22 cellular contexts compared by ENCODE assay signal in the genomic region with DNA sequence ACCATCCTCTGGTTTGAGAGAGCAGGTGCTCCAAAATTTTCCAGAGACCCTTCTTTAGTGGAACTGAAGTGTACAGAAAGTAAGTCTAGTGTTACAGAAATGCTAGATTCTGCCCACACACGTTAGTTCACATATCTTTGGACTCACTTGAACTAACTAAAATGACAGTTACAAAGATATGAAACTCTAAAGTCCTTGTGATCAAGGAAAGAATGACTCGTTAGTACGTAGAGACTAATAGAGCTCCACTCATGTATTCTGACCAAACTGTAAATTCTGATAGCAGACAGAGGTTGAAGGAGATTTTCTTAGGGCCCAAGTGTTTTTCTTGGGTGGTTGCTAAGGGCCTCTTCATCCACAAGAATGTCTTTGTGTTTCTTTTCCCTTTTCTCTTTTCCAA.
DNase-seq lines count a peak whose midpoint lies in the region; ATAC-seq, FAIRE-seq and TF ChIP-seq lines count a peak whose summit lies in the region.
"Had no signal": no experiment of that assay in that cellular context is flagged by ENCODE, and none has a peak within 500 bp of the region (broad histone marks: within the 10 kb centered on the region; RNA-seq: fewer than 3 reads in every experiment).

No MANE protein-coding gene starts in this region.

- no peak overlapping the region for H3K4ac ChIP-seq in neuronal stem cell (ENCODE audit: low read length)

- H3K4me2 ChIP-seq in astrocyte (ENCODE audit: low read length) (no peak overlapping the region), neuronal stem cell (ENCODE audit: insufficient read depth, low read length, poor library complexity, severe bottlenecking) (no peak overlapping the region)

- no peak overlapping the region for H3K27ac Mint-ChIP-seq in activated CD4-positive, alpha-beta T cell treated with anti-CD3 and anti-CD28 coated beads for 36 hours
- H3K27ac Mint-ChIP-seq in activated CD4-positive, alpha-beta T cell treated with anti-CD3 and anti-CD28 coated beads, Interleukin-2, amount 10 ng/mL, durations not matched to agents 7 days and 5 days, result no peak overlapping the region
- H3K27ac Mint-ChIP-seq in HFFc6 (peak overlapping the region; percentile 56), astrocyte (ENCODE audit: unreplicated experiment) (no peak overlapping the region)
- H3K27ac Mint-ChIP-seq: CD8-positive, alpha-beta T cell had no signal

- H4K20me1 ChIP-seq in astrocyte (ENCODE audit: insufficient read depth, low read length), result no peaks in the 10 kb centered on the region

- H3K27me3 Mint-ChIP-seq in activated CD4-positive, alpha-beta T cell treated with anti-CD3 and anti-CD28 coated beads for 36 hours, result no peaks in the 10 kb centered on the region
- H3K27me3 Mint-ChIP-seq in activated CD4-positive, alpha-beta T cell treated with anti-CD3 and anti-CD28 coated beads, Interleukin-2, amount 10 ng/mL, durations not matched to agents 7 days and 5 days, result no peaks in the 10 kb centered on the region
- H3K27me3 Mint-ChIP-seq in HFFc6 (ENCODE audit: insufficient read depth), result no peaks in the 10 kb centered on the region
- no peaks in the 10 kb centered on the region for H3K27me3 Mint-ChIP-seq in astrocyte (ENCODE audit: low read depth, unreplicated experiment)

- H3K27me3 ChIP-seq in astrocyte (ENCODE audit: insufficient read depth, low read length) (no peaks in the 10 kb centered on the region), neuronal stem cell (ENCODE audit: control insufficient read depth in 3 of 3, insufficient read depth in 3 of 3, low read depth in 1 of 3, low read length in 3 of 3) (no peaks in the 10 kb centered on the region), tibial nerve (no peaks in the 10 kb centered on the region)

- peaks cover 4% of the 10 kb centered on the region for H3K4me1 Mint-ChIP-seq in activated CD4-positive, alpha-beta T cell treated with anti-CD3 and anti-CD28 coated beads for 36 hours
- H3K4me1 Mint-ChIP-seq in activated CD4-positive, alpha-beta T cell treated with anti-CD3 and anti-CD28 coated beads, Interleukin-2, amount 10 ng/mL, durations not matched to agents 7 days and 5 days, result peaks cover 2% of the 10 kb centered on the region
- H3K4me1 Mint-ChIP-seq in HFFc6 (ENCODE audit: low read depth) (peaks cover 69% of the 10 kb centered on the region), astrocyte (ENCODE audit: low read depth, unreplicated experiment) (peaks cover 11% of the 10 kb centered on the region)

- H3K4me3 ChIP-seq in astrocyte (ENCODE audit: insufficient read depth, low read depth, low read length) (no peak overlapping the region), neuronal stem cell (ENCODE audit: low read length in 2 of 2) (no peak overlapping the region), tibial nerve (no peak overlapping the region)

- H3K79me2 ChIP-seq in astrocyte (ENCODE audit: insufficient read depth, low read length), result no peaks in the 10 kb centered on the region

- no peaks in the 10 kb centered on the region for H3K9me3 Mint-ChIP-seq in activated CD4-positive, alpha-beta T cell treated with anti-CD3 and anti-CD28 coated beads for 36 hours (ENCODE audit: low read depth)
- H3K9me3 Mint-ChIP-seq in activated CD4-positive, alpha-beta T cell treated with anti-CD3 and anti-CD28 coated beads, Interleukin-2, amount 10 ng/mL, durations not matched to agents 7 days and 5 days, result peaks cover 5% of the 10 kb centered on the region
- H3K9me3 Mint-ChIP-seq in HFFc6 (no peaks in the 10 kb centered on the region), astrocyte (ENCODE audit: unreplicated experiment) (no peaks in the 10 kb centered on the region)
- H3K9me3 Mint-ChIP-seq: CD8-positive, alpha-beta T cell had no signal

- no peak overlapping the region for H4K91ac ChIP-seq in neuronal stem cell (ENCODE audit: low read depth, low read length, poor library complexity)

- H3K4me1 ChIP-seq in astrocyte (ENCODE audit: insufficient read depth, low read length) (peaks cover 11% of the 10 kb centered on the region), neuronal stem cell (ENCODE audit: control insufficient read depth in 2 of 2, insufficient read depth in 1 of 2, low read depth in 1 of 2, low read length in 2 of 2) (peaks cover 0 to 5% of the 10 kb centered on the region in 2 donors), tibial nerve (no peaks in the 10 kb centered on the region)

- H2AK5ac ChIP-seq in neuronal stem cell (ENCODE audit: low read depth, low read length), result no peak overlapping the region

- CTCF ChIA-PET in activated CD4-positive, alpha-beta T cell treated with anti-CD3 and anti-CD28 coated beads for 36 hours (lab: Charles Lee), result no interaction called here
- CTCF ChIA-PET in activated CD4-positive, alpha-beta T cell treated with anti-CD3 and anti-CD28 coated beads, Interleukin-2, amount 10 ng/mL, durations not matched to agents 7 days and 5 days (lab: Charles Lee), result no interaction called here

- intact Hi-C loops in activated CD4-positive, alpha-beta T cell treated with anti-CD3 and anti-CD28 coated beads for 36 hours (cut with DNase I, micrococcal nuclease), result no loop called here

- no peak overlapping the region for H4K8ac ChIP-seq in neuronal stem cell (ENCODE audit: low read depth, low read length)

- peak; percentile 49 for ATAC-seq in activated CD4-positive, alpha-beta T cell treated with anti-CD3 and anti-CD28 coated beads for 36 hours
- ATAC-seq in HG02981 (IDR thresholded peaks at IDR 0.05; ENCODE audit: unreplicated experiment), result no peak
- ATAC-seq: CD8-positive, alpha-beta T cell; Right ventricle myocardium inferior had no signal

- H3K9me3 ChIP-seq in astrocyte (ENCODE audit: insufficient read depth, low read depth, low read length), result no peaks in the 10 kb centered on the region
- no peaks in the 10 kb centered on the region for H3K9me3 ChIP-seq in neuronal stem cell (replicated peaks in 1 of 2; ENCODE audit: control insufficient read depth in 2 of 2, insufficient read depth in 1 of 2, low read depth in 1 of 2, low read length in 2 of 2)
- no peaks in the 10 kb centered on the region for H3K9me3 ChIP-seq in tibial nerve

- no peak overlapping the region for H2BK12ac ChIP-seq in neuronal stem cell (ENCODE audit: low read length)

- no peak overlapping the region for H3K23ac ChIP-seq in neuronal stem cell (ENCODE audit: low read depth, low read length, poor library complexity)

- POLR2A ChIA-PET in activated CD4-positive, alpha-beta T cell treated with anti-CD3 and anti-CD28 coated beads for 36 hours (lab: Charles Lee), result no interaction called here
- POLR2A ChIA-PET in activated CD4-positive, alpha-beta T cell treated with anti-CD3 and anti-CD28 coated beads, Interleukin-2, amount 10 ng/mL, durations not matched to agents 7 days and 5 days (lab: Charles Lee), result no interaction called here

- TF ChIP-seq EP300 in tibial nerve (IDR thresholded peaks at IDR 0.05), result no peak

- WGBS in neuronal stem cell (ENCODE audit: extremely low coverage in 2 of 2, insufficient read length in 2 of 2, insufficient replicate concordance in 1 of 2), 2 donors, result no CpG with 5 or more reads among the region's 3 CpGs
- 75 to 83% methylated on average over 3 of the region's 3 CpGs for WGBS in tibial nerve, 2 donors

- H3K4me3 Mint-ChIP-seq in activated CD4-positive, alpha-beta T cell treated with anti-CD3 and anti-CD28 coated beads for 36 hours, result no peak overlapping the region
- H3K4me3 Mint-ChIP-seq in activated CD4-positive, alpha-beta T cell treated with anti-CD3 and anti-CD28 coated beads, Interleukin-2, amount 10 ng/mL, durations not matched to agents 7 days and 5 days, result no peak overlapping the region
- H3K4me3 Mint-ChIP-seq in HFFc6 (no peak overlapping the region), astrocyte (ENCODE audit: unreplicated experiment) (no peak overlapping the region)
- H3K4me3 Mint-ChIP-seq: CD8-positive, alpha-beta T cell had no signal

- no peak for DNase-seq in activated CD4-positive, alpha-beta T cell treated with anti-CD3 and anti-CD28 coated beads for 36 hours
- DNase-seq in activated CD4-positive, alpha-beta T cell treated with anti-CD3 and anti-CD28 coated beads, Interleukin-2, amount 10 ng/mL, durations not matched to agents 7 days and 5 days, result no peak
- DNase-seq in HFFc6 (no peak), astrocyte (ENCODE audit: low read depth) (peak; percentile 63), neuronal stem cell (ENCODE audit: low spot score) (no peak), NCI-H1092 (lab: John Stamatoyannopoulos, UW) (no peak), tibial nerve (ENCODE audit: low spot score in 2 of 2) (no peak)
- DNase-seq: AML-193; C1 segment of cervical spinal cord; CD8-positive, alpha-beta T cell; DMS153; GOT3; Kasumi-1; NCI-H1417; NCI-H1694 treated with DMSO at 0.1 percent for 48 hours; NCI-H2081 treated with DMSO at 0.1 percent for 48 hours; NCI-H2171 treated with DMSO at 0.1 percent for 48 hours; NCI-H526 had no signal

- H2BK120ac ChIP-seq in neuronal stem cell (ENCODE audit: low read depth, low read length), result no peak overlapping the region

- H3K27ac ChIP-seq in astrocyte (ENCODE audit: low read depth, low read length) (no peak overlapping the region), neuronal stem cell (replicated peaks; ENCODE audit: low read length) (no peak overlapping the region), tibial nerve (no peak overlapping the region)

- FAIRE-seq in astrocyte (lab: Jason Lieb, UNC), result no peak
- FAIRE-seq: G401.6, GM12892 had no signal

- H3K14ac ChIP-seq in neuronal stem cell (ENCODE audit: low read length), result no peak overlapping the region

- no peak for TF ChIP-seq CTCF in HFFc6 (IDR thresholded peaks at IDR 0.05)
- no peak for TF ChIP-seq CTCF in astrocyte (IDR thresholded peaks at IDR 0.05; ENCODE audit: insufficient read depth, low read depth, low read length)
- TF ChIP-seq CTCF in tibial nerve (IDR thresholded peaks at IDR 0.05), result no peak

- H3K9ac ChIP-seq in astrocyte (ENCODE audit: low read length) (no peak overlapping the region), neuronal stem cell (ENCODE audit: low read depth, low read length, poor library complexity) (no peak overlapping the region)

- H3K36me3 ChIP-seq in astrocyte (ENCODE audit: insufficient read depth, low read length) (no peaks in the 10 kb centered on the region), neuronal stem cell (replicated peaks in 1 of 2; ENCODE audit: control insufficient read depth in 2 of 2, insufficient read depth in 2 of 2, low read length in 2 of 2) (no peaks in the 10 kb centered on the region), tibial nerve (no peaks in the 10 kb centered on the region)

- no peak for TF ChIP-seq POLR2A in tibial nerve (IDR thresholded peaks at IDR 0.05)

- no peaks in the 10 kb centered on the region for H3K36me3 Mint-ChIP-seq in activated CD4-positive, alpha-beta T cell treated with anti-CD3 and anti-CD28 coated beads for 36 hours (ENCODE audit: low read depth)
- no peaks in the 10 kb centered on the region for H3K36me3 Mint-ChIP-seq in activated CD4-positive, alpha-beta T cell treated with anti-CD3 and anti-CD28 coated beads, Interleukin-2, amount 10 ng/mL, durations not matched to agents 7 days and 5 days (ENCODE audit: low read depth)
- H3K36me3 Mint-ChIP-seq in HFFc6 (ENCODE audit: low read depth) (no peaks in the 10 kb centered on the region), astrocyte (ENCODE audit: low read depth, unreplicated experiment) (no peaks in the 10 kb centered on the region)
- H3K36me3 Mint-ChIP-seq: CD8-positive, alpha-beta T cell had no signal

- H3K18ac ChIP-seq in neuronal stem cell (ENCODE audit: low read length), result no peak overlapping the region

- no peak overlapping the region for H2BK15ac ChIP-seq in neuronal stem cell (ENCODE audit: low read length)

- H2BK5ac ChIP-seq in neuronal stem cell (ENCODE audit: low read length), result no peak overlapping the region

- H2AFZ ChIP-seq in astrocyte (ENCODE audit: low read depth, low read length) (no peak overlapping the region), neuronal stem cell (ENCODE audit: low read length) (peak overlapping the region; percentile 61)

- no peaks in the 10 kb centered on the region for H3K79me1 ChIP-seq in neuronal stem cell (ENCODE audit: low read depth, low read length)
